Comparison of ENCODE assay signal across 11 cellular contexts in genomic region chr7:93148727-93149126, GRCh38. TPM values are rescaled to one million over a fixed set of nuclear protein-coding genes. Genes with fewer than 3 reads are reported as not detected.
DNase-seq lines count a peak whose midpoint lies in the region; ATAC-seq and TF ChIP-seq lines count a peak whose summit lies in the region.
"Had no signal": no experiment of that assay in that cellular context is flagged by ENCODE, and none has a peak within 500 bp of the region (broad histone marks: within the 10 kb centered on the region; RNA-seq: fewer than 3 reads in every experiment).

No MANE protein-coding gene starts in this region.

- peak overlapping the region; percentile 88 for H3K27ac Mint-ChIP-seq in stimulated activated naive CD8-positive, alpha-beta T cell treated with anti-CD3 and anti-CD28 coated beads, Interleukin-15, Interleukin-2, amounts not matched to agents 100 ng/mL and 50 ng/mL, for 24 hours
- H3K27ac Mint-ChIP-seq in activated naive CD8-positive, alpha-beta T cell treated with anti-CD3 and anti-CD28 coated beads, Interleukin-2, amount 10 ng/mL, durations not matched to agents 7 days and 5 days: peak overlapping the region; percentile 97

- H3K27me3 Mint-ChIP-seq in stimulated activated naive CD8-positive, alpha-beta T cell treated with anti-CD3 and anti-CD28 coated beads, Interleukin-15, Interleukin-2, amounts not matched to agents 100 ng/mL and 50 ng/mL, for 24 hours: no peaks in the 10 kb centered on the region
- H3K27me3 Mint-ChIP-seq in activated naive CD8-positive, alpha-beta T cell treated with anti-CD3 and anti-CD28 coated beads, Interleukin-2, amount 10 ng/mL, durations not matched to agents 7 days and 5 days: no peaks in the 10 kb centered on the region

- H3K9me3 ChIP-seq in muscle layer of duodenum (ENCODE audit: control insufficient read depth in 1 of 2, low read length in 2 of 2): no peaks in the 10 kb centered on the region

- TF ChIP-seq CTCF in omental fat pad (IDR thresholded peaks at IDR 0.05): no peak

- H3K4me1 ChIP-seq in muscle layer of duodenum (ENCODE audit: control insufficient read depth in 1 of 2, insufficient read depth in 2 of 2, low read length in 2 of 2): peaks cover 0 to 7% of the 10 kb centered on the region in 2 donors

- peaks cover 38% of the 10 kb centered on the region for H3K4me1 Mint-ChIP-seq in stimulated activated naive CD8-positive, alpha-beta T cell treated with anti-CD3 and anti-CD28 coated beads, Interleukin-15, Interleukin-2, amounts not matched to agents 100 ng/mL and 50 ng/mL, for 24 hours (ENCODE audit: low read depth)
- peaks cover 35% of the 10 kb centered on the region for H3K4me1 Mint-ChIP-seq in activated naive CD8-positive, alpha-beta T cell treated with anti-CD3 and anti-CD28 coated beads, Interleukin-2, amount 10 ng/mL, durations not matched to agents 7 days and 5 days

- H3K4me3 ChIP-seq in muscle layer of duodenum (ENCODE audit: low read depth in 1 of 2, low read length in 2 of 2): peak overlapping the region; percentile 75 to 93

- no peak for DNase-seq in stimulated activated naive CD8-positive, alpha-beta T cell treated with anti-CD3 and anti-CD28 coated beads, Interleukin-15, Interleukin-2, amounts not matched to agents 100 U/mL and 50 U/mL, for 24 hours
- DNase-seq in activated naive CD8-positive, alpha-beta T cell treated with anti-CD3 and anti-CD28 coated beads, Interleukin-2, amount 10 ng/mL, durations not matched to agents 7 days and 5 days: no peak
- DNase-seq in omental fat pad (ENCODE audit: low spot score) (no peak), mesenteric fat pad (ENCODE audit: low spot score) (no peak)
- DNase-seq: COR-L47, NCI-H187 treated with DMSO at 0.1 percent for 48 hours, substantia nigra had no signal

- peaks cover 8% of the 10 kb centered on the region for H3K36me3 Mint-ChIP-seq in stimulated activated naive CD8-positive, alpha-beta T cell treated with anti-CD3 and anti-CD28 coated beads, Interleukin-15, Interleukin-2, amounts not matched to agents 100 ng/mL and 50 ng/mL, for 24 hours (ENCODE audit: low read depth)
- peaks cover 30% of the 10 kb centered on the region for H3K36me3 Mint-ChIP-seq in activated naive CD8-positive, alpha-beta T cell treated with anti-CD3 and anti-CD28 coated beads, Interleukin-2, amount 10 ng/mL, durations not matched to agents 7 days and 5 days

- H3K36me3 ChIP-seq in muscle layer of duodenum (ENCODE audit: control insufficient read depth in 1 of 2, insufficient read depth in 2 of 2, low read length in 2 of 2): peaks cover 4 to 11% of the 10 kb centered on the region in 2 donors

- H3K27ac ChIP-seq in muscle layer of duodenum (ENCODE audit: low read length): peak overlapping the region; percentile 77

- no peaks in the 10 kb centered on the region for H3K27me3 ChIP-seq in muscle layer of duodenum (ENCODE audit: low read depth, low read length)

- H3K9me3 Mint-ChIP-seq in stimulated activated naive CD8-positive, alpha-beta T cell treated with anti-CD3 and anti-CD28 coated beads, Interleukin-15, Interleukin-2, amounts not matched to agents 100 ng/mL and 50 ng/mL, for 24 hours: peaks cover 5% of the 10 kb centered on the region
- H3K9me3 Mint-ChIP-seq in activated naive CD8-positive, alpha-beta T cell treated with anti-CD3 and anti-CD28 coated beads, Interleukin-2, amount 10 ng/mL, durations not matched to agents 7 days and 5 days: peaks cover 7% of the 10 kb centered on the region

- POLR2A ChIA-PET in activated naive CD8-positive, alpha-beta T cell treated with anti-CD3 and anti-CD28 coated beads, Interleukin-2, amount 10 ng/mL, durations not matched to agents 7 days and 5 days (lab: Charles Lee): no interaction called here

- no peak for ATAC-seq in stimulated activated naive CD8-positive, alpha-beta T cell treated with anti-CD3 and anti-CD28 coated beads, Interleukin-15, Interleukin-2, amounts not matched to agents 100 U/mL and 50 U/mL, for 24 hours
- ATAC-seq in activated naive CD8-positive, alpha-beta T cell treated with anti-CD3 and anti-CD28 coated beads, Interleukin-2, amount 10 ng/mL, durations not matched to agents 7 days and 5 days (ENCODE audit: low read depth): no peak
- ATAC-seq in HG02759 (IDR thresholded peaks at IDR 0.05; ENCODE audit: unreplicated experiment) (no peak), omental fat pad (ENCODE audit: low FRiP score) (no peak), HG02763 (IDR thresholded peaks at IDR 0.05; ENCODE audit: unreplicated experiment) (no peak)

- peak overlapping the region; percentile 89 for H3K4me3 Mint-ChIP-seq in stimulated activated naive CD8-positive, alpha-beta T cell treated with anti-CD3 and anti-CD28 coated beads, Interleukin-15, Interleukin-2, amounts not matched to agents 100 ng/mL and 50 ng/mL, for 24 hours
- H3K4me3 Mint-ChIP-seq in activated naive CD8-positive, alpha-beta T cell treated with anti-CD3 and anti-CD28 coated beads, Interleukin-2, amount 10 ng/mL, durations not matched to agents 7 days and 5 days: peak overlapping the region; percentile 86

RNA-seq across cellular contexts. Expression of gene SAMD9L, which starts 0.5 kb away (rescaled TPM):
- total RNA-seq in activated naive CD8-positive, alpha-beta T cell treated with anti-CD3 and anti-CD28 coated beads, Interleukin-2, amount 10 ng/mL, durations not matched to agents 7 days and 5 days: 100 to 1,000 TPM in 1 of 2 experiments, 10 to 100 TPM in 1; 99.2 to 107 TPM
- 10 to 100 TPM; 10.2 to 53.3 (median 14.5) TPM for total RNA-seq in omental fat pad
- 12.4 TPM for total RNA-seq in mesenteric fat pad

RNA-seq across cellular contexts. Expression of gene SAMD9, which starts 30.9 kb away (rescaled TPM):
- total RNA-seq in activated naive CD8-positive, alpha-beta T cell treated with anti-CD3 and anti-CD28 coated beads, Interleukin-2, amount 10 ng/mL, durations not matched to agents 7 days and 5 days: 10 to 100 TPM; 65.4 to 66.5 TPM
- 10 to 100 TPM in 1 of 4 donors, 1 to 10 TPM in 3; 5.5 to 17.5 (median 8.4) TPM for total RNA-seq in omental fat pad
- total RNA-seq in mesenteric fat pad: 7.7 TPM
